In the genomic region with DNA sequence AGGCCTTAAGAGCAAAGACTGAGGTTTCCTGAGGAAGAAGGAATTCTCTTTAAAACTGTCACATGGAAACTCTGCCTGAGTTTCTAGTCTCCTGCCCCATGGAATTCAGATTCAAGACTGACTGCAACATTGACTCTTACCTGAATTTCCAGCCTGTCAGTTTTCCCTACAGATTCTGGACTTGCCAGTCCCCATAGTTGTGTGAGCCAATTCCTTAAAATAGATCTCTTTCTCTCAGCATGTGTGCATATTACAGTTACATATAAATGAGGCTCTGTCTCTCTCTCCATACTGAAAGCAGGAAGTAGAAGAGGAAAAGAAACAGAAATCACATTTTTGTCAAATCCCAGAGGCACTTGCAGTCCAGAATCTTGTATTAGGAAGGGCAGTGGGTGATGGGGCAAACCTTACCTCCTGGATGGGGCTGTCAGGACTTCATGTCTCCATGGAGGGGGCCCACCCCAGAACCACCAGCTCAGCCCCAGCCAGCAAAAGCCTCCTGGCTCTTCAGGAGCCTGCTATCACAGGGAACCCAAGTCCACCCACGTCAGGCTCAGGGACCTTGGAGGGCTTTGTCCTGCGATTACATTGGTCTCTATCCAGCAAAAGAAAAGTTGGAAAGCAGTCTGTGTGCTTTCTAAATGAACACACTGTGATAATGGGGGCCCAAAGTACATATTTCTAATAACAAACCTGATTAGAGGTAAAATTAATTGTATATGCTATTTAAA, we compare ENCODE assay signal across 22 cellular contexts. TPM values are rescaled to one million over a fixed set of nuclear protein-coding genes. Genes with fewer than 3 reads are reported as not detected.
"Had no signal": no experiment of that assay in that cellular context is flagged by ENCODE, and none has a peak within 500 bp of the region (broad histone marks: within the 10 kb centered on the region; RNA-seq: fewer than 3 reads in every experiment).

No MANE protein-coding gene starts in this region.

- DNase-seq: activated CD4-positive, alpha-beta T cell treated with anti-CD3 and anti-CD28 coated beads, Interleukin-2, amount 50 U/mL, for 4 hours; activated CD4-positive, CD25-positive, alpha-beta regulatory T cell treated with anti-CD3 and anti-CD28 coated beads, Interleukin-2, amount 50 U/mL, for 72 hours; activated CD8-positive, alpha-beta memory T cell treated with anti-CD3 and anti-CD28 coated beads, Interleukin-2, amount 10 ng/mL, durations not matched to agents 7 days and 5 days; activated effector memory CD4-positive, alpha-beta T cell treated with anti-CD3 and anti-CD28 coated beads, Interleukin-2, amount 50 U/mL, for 16 hours; activated T-cell treated with anti-CD3 and anti-CD28 coated beads, Interleukin-2, amount 50 U/mL, for 4 hours; amniotic stem cell; colonic mucosa; effector CD8-positive, alpha-beta T cell; gastrocnemius medialis; mucosa of descending colon; natural killer cell; occipital lobe; stimulated activated CD4-positive, alpha-beta T cell treated with anti-CD3 and anti-CD28 coated beads, Interleukin-15, amount 100 ng/mL, for 24 hours; stimulated activated CD4-positive, alpha-beta T cell treated with anti-CD3 and anti-CD28 coated beads, Interleukin-4, amount 100 ng/mL, for 4 hours; stimulated activated naive CD8-positive, alpha-beta T cell treated with anti-CD3 and anti-CD28 coated beads, Interleukin-15, amount 100 ng/mL, for 72 hours; SW 1271 had no signal

- H3K27me3 Mint-ChIP-seq: activated CD8-positive, alpha-beta memory T cell treated with anti-CD3 and anti-CD28 coated beads, Interleukin-2, amount 10 ng/mL, durations not matched to agents 7 days and 5 days had no signal

- H3K4me3 ChIP-seq: colonic mucosa, gastrocnemius medialis, mucosa of descending colon had no signal

- H3K36me3 ChIP-seq: colonic mucosa, gastrocnemius medialis had no signal

- FAIRE-seq: bronchial epithelial cell had no signal

- H3K4me1 ChIP-seq: colonic mucosa, gastrocnemius medialis had no signal

- H3K9me3 ChIP-seq: colonic mucosa, gastrocnemius medialis, mucosa of descending colon had no signal

- H3K9me3 Mint-ChIP-seq: activated T-cell treated with anti-CD3 and anti-CD28 coated beads, Interleukin-2, amount 50 U/mL, for 4 hours; natural killer cell; stimulated activated naive CD8-positive, alpha-beta T cell treated with anti-CD3 and anti-CD28 coated beads, Interleukin-15, amount 100 ng/mL, for 72 hours had no signal

- H3K27ac ChIP-seq: colonic mucosa, gastrocnemius medialis had no signal

- H3K27me3 ChIP-seq: colonic mucosa, gastrocnemius medialis had no signal

- ATAC-seq: activated CD8-positive, alpha-beta memory T cell treated with anti-CD3 and anti-CD28 coated beads, Interleukin-2, amount 10 ng/mL, durations not matched to agents 7 days and 5 days; activated naive CD4-positive, alpha-beta T cell treated with anti-CD3 and anti-CD28 coated beads, Interleukin-2, amount 50 U/mL, for 72 hours; activated T-cell treated with anti-CD3 and anti-CD28 coated beads, Interleukin-2, amount 50 U/mL, for 4 hours; gastrocnemius medialis; mucosa of descending colon; natural killer cell; stimulated activated naive CD8-positive, alpha-beta T cell treated with anti-CD3 and anti-CD28 coated beads, Interleukin-15, amount 100 ng/mL, for 72 hours had no signal

- H3K4me1 Mint-ChIP-seq: activated CD8-positive, alpha-beta memory T cell treated with anti-CD3 and anti-CD28 coated beads, Interleukin-2, amount 10 ng/mL, durations not matched to agents 7 days and 5 days; natural killer cell; stimulated activated naive CD8-positive, alpha-beta T cell treated with anti-CD3 and anti-CD28 coated beads, Interleukin-15, amount 100 ng/mL, for 72 hours had no signal

- H3K4me3 Mint-ChIP-seq: activated CD8-positive, alpha-beta memory T cell treated with anti-CD3 and anti-CD28 coated beads, Interleukin-2, amount 10 ng/mL, durations not matched to agents 7 days and 5 days; activated T-cell treated with anti-CD3 and anti-CD28 coated beads, Interleukin-2, amount 50 U/mL, for 4 hours; natural killer cell; stimulated activated naive CD8-positive, alpha-beta T cell treated with anti-CD3 and anti-CD28 coated beads, Interleukin-15, amount 100 ng/mL, for 72 hours; type B pancreatic cell had no signal

- H3K27ac Mint-ChIP-seq: activated CD8-positive, alpha-beta memory T cell treated with anti-CD3 and anti-CD28 coated beads, Interleukin-2, amount 10 ng/mL, durations not matched to agents 7 days and 5 days; activated naive CD4-positive, alpha-beta T cell treated with anti-CD3 and anti-CD28 coated beads, Interleukin-2, amount 50 U/mL, for 72 hours; natural killer cell; stimulated activated naive CD8-positive, alpha-beta T cell treated with anti-CD3 and anti-CD28 coated beads, Interleukin-15, amount 100 ng/mL, for 72 hours; type B pancreatic cell had no signal

- H3K36me3 Mint-ChIP-seq: activated CD8-positive, alpha-beta memory T cell treated with anti-CD3 and anti-CD28 coated beads, Interleukin-2, amount 10 ng/mL, durations not matched to agents 7 days and 5 days; natural killer cell; type B pancreatic cell had no signal

RNA-seq across cellular contexts. Expression of gene GOLGA8J, which starts 18.8 kb away (rescaled TPM):
- total RNA-seq: bronchial epithelial cell, gastrocnemius medialis, kidney epithelial cell, lung microvascular endothelial cell, occipital lobe, skeletal muscle tissue had no signal
